Comparison of ENCODE assay signal across 1 cellular context in the genomic region with DNA sequence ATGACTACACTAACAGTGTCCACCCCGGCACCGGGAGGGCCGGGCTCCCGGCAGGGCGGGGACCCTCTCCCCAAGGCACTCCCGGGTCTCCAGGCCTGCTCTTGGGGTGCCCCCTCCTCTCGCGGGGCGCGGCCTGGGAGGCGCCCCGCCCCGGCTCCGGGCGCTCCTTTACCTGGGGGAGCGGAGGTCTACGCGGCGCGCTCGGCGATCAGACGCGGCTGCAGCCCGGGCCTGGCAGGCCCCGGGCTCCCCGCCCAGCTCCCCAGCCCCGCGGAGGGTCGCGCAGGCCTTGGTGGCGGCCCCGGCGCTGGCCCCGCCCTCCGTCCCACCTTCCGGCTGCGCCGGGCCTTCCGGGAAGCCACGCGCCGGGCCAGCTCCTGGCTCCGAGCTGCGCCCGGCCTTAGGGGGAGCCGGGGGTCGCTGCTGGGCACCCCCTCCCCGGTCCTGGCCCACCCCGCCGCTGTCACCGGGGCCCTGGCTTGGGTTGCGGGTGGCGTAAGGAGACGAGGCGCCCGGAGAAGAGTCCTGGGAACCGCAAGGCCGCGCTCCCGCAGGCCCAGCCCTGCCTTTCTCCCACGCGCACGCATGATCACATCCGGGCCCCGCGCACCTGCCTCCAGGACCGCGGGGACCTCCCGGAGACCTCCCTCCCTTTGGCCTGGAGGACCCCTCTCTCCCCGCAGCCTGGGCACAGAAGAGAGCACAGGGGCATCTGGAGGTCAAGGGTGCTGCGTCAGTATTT.
A peak's percentile ranks its signal among the peaks of the same experiment; 100 is the strongest.
TF ChIP-seq lines count a peak whose summit lies in the region.

A gene (minus strand): TSS at position 309 of the 742 bp plus-strand sequence. CDS start 6,848 bp downstream, outside the sequence.

TF ChIP-seq in HepG2, 621 proteins besides CTCF, POLR2A, EP300 and RAD21 (continued from another document):
- TF ChIP-seq, protein P1, sequence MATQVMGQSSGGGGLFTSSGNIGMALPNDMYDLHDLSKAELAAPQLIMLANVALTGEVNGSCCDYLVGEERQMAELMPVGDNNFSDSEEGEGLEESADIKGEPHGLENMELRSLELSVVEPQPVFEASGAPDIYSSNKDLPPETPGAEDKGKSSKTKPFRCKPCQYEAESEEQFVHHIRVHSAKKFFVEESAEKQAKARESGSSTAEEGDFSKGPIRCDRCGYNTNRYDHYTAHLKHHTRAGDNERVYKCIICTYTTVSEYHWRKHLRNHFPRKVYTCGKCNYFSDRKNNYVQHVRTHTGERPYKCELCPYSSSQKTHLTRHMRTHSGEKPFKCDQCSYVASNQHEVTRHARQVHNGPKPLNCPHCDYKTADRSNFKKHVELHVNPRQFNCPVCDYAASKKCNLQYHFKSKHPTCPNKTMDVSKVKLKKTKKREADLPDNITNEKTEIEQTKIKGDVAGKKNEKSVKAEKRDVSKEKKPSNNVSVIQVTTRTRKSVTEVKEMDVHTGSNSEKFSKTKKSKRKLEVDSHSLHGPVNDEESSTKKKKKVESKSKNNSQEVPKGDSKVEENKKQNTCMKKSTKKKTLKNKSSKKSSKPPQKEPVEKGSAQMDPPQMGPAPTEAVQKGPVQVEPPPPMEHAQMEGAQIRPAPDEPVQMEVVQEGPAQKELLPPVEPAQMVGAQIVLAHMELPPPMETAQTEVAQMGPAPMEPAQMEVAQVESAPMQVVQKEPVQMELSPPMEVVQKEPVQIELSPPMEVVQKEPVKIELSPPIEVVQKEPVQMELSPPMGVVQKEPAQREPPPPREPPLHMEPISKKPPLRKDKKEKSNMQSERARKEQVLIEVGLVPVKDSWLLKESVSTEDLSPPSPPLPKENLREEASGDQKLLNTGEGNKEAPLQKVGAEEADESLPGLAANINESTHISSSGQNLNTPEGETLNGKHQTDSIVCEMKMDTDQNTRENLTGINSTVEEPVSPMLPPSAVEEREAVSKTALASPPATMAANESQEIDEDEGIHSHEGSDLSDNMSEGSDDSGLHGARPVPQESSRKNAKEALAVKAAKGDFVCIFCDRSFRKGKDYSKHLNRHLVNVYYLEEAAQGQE (IDR thresholded peaks at IDR 0.05; ENCODE audit: borderline replicate concordance in 1 of 2, low read depth in 1 of 2, low read length in 2 of 2): peak in 1 of 2 experiments; percentile 21; a peak in 1 of 4 replicates
- TF ChIP-seq ATF1 (CRISPR knock-in tag; IDR thresholded peaks at IDR 0.05) (no peak), CCAR2 (optimal IDR thresholded peaks at IDR 0.05; ENCODE audit: low read depth, low read length) (no peak), NFE2L2 (IDR thresholded peaks at IDR 0.05; ENCODE audit: low read length) (no peak), MIXL1 (CRISPR knock-in tag; IDR thresholded peaks at IDR 0.05) (no peak), DR1 (CRISPR knock-in tag; IDR thresholded peaks at IDR 0.05) (no peak; the same call in 1 of the 2 replicates), SMC3 (IDR thresholded peaks at IDR 0.05; ENCODE audit: low read length) (no peak), HNF4A (CRISPR knock-in tag; IDR thresholded peaks at IDR 0.05) (no peak), ADNP (CRISPR knock-in tag; IDR thresholded peaks at IDR 0.05) (no peak), TBP (CRISPR knock-in tag; IDR thresholded peaks at IDR 0.05) (no peak), ZNF501 (CRISPR knock-in tag; IDR thresholded peaks at IDR 0.05) (peak; percentile 57; the same call in 1 of the 2 replicates), SIN3A (IDR thresholded peaks at IDR 0.05; ENCODE audit: borderline replicate concordance, low read depth, low read length) (0 out of 2 replicates have a peak, but pooled peaks have one; percentile 40), GLI4 (CRISPR knock-in tag; IDR thresholded peaks at IDR 0.05; ENCODE audit: borderline replicate concordance) (no peak), HNRNPLL (IDR thresholded peaks at IDR 0.05; ENCODE audit: low read depth, low read length, poor library complexity, severe bottlenecking) (peak; percentile 58), ZNF891 (CRISPR knock-in tag; IDR thresholded peaks at IDR 0.05) (no peak)
- TF ChIP-seq, protein P2, sequence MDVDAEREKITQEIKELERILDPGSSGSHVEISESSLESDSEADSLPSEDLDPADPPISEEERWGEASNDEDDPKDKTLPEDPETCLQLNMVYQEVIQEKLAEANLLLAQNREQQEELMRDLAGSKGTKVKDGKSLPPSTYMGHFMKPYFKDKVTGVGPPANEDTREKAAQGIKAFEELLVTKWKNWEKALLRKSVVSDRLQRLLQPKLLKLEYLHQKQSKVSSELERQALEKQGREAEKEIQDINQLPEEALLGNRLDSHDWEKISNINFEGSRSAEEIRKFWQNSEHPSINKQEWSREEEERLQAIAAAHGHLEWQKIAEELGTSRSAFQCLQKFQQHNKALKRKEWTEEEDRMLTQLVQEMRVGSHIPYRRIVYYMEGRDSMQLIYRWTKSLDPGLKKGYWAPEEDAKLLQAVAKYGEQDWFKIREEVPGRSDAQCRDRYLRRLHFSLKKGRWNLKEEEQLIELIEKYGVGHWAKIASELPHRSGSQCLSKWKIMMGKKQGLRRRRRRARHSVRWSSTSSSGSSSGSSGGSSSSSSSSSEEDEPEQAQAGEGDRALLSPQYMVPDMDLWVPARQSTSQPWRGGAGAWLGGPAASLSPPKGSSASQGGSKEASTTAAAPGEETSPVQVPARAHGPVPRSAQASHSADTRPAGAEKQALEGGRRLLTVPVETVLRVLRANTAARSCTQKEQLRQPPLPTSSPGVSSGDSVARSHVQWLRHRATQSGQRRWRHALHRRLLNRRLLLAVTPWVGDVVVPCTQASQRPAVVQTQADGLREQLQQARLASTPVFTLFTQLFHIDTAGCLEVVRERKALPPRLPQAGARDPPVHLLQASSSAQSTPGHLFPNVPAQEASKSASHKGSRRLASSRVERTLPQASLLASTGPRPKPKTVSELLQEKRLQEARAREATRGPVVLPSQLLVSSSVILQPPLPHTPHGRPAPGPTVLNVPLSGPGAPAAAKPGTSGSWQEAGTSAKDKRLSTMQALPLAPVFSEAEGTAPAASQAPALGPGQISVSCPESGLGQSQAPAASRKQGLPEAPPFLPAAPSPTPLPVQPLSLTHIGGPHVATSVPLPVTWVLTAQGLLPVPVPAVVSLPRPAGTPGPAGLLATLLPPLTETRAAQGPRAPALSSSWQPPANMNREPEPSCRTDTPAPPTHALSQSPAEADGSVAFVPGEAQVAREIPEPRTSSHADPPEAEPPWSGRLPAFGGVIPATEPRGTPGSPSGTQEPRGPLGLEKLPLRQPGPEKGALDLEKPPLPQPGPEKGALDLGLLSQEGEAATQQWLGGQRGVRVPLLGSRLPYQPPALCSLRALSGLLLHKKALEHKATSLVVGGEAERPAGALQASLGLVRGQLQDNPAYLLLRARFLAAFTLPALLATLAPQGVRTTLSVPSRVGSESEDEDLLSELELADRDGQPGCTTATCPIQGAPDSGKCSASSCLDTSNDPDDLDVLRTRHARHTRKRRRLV (CRISPR knock-in tag; IDR thresholded peaks at IDR 0.05): no peak
- TF ChIP-seq, protein P3, sequence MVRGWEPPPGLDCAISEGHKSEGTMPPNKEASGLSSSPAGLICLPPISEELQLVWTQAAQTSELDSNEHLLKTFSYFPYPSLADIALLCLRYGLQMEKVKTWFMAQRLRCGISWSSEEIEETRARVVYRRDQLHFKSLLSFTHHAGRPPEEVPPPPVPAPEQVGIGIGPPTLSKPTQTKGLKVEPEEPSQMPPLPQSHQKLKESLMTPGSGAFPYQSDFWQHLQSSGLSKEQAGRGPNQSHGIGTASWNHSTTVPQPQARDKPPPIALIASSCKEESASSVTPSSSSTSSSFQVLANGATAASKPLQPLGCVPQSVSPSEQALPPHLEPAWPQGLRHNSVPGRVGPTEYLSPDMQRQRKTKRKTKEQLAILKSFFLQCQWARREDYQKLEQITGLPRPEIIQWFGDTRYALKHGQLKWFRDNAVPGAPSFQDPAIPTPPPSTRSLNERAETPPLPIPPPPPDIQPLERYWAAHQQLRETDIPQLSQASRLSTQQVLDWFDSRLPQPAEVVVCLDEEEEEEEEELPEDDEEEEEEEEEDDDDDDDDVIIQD (CRISPR knock-in tag; IDR thresholded peaks at IDR 0.05; ENCODE audit: low read depth): no peak
- TF ChIP-seq, protein P4, sequence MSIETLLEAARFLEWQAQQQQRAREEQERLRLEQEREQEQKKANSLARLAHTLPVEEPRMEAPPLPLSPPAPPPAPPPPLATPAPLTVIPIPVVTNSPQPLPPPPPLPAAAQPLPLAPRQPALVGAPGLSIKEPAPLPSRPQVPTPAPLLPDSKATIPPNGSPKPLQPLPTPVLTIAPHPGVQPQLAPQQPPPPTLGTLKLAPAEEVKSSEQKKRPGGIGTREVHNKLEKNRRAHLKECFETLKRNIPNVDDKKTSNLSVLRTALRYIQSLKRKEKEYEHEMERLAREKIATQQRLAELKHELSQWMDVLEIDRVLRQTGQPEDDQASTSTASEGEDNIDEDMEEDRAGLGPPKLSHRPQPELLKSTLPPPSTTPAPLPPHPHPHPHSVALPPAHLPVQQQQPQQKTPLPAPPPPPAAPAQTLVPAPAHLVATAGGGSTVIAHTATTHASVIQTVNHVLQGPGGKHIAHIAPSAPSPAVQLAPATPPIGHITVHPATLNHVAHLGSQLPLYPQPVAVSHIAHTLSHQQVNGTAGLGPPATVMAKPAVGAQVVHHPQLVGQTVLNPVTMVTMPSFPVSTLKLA (IDR thresholded peaks at IDR 0.05): no peak
- TF ChIP-seq, protein P5, sequence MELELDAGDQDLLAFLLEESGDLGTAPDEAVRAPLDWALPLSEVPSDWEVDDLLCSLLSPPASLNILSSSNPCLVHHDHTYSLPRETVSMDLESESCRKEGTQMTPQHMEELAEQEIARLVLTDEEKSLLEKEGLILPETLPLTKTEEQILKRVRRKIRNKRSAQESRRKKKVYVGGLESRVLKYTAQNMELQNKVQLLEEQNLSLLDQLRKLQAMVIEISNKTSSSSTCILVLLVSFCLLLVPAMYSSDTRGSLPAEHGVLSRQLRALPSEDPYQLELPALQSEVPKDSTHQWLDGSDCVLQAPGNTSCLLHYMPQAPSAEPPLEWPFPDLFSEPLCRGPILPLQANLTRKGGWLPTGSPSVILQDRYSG (CRISPR knock-in tag; IDR thresholded peaks at IDR 0.05): no peak
- TF ChIP-seq, protein P6, sequence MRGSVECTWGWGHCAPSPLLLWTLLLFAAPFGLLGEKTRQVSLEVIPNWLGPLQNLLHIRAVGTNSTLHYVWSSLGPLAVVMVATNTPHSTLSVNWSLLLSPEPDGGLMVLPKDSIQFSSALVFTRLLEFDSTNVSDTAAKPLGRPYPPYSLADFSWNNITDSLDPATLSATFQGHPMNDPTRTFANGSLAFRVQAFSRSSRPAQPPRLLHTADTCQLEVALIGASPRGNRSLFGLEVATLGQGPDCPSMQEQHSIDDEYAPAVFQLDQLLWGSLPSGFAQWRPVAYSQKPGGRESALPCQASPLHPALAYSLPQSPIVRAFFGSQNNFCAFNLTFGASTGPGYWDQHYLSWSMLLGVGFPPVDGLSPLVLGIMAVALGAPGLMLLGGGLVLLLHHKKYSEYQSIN (CRISPR knock-in tag; IDR thresholded peaks at IDR 0.05; ENCODE audit: borderline replicate concordance): no peak
